In the genomic region with DNA sequence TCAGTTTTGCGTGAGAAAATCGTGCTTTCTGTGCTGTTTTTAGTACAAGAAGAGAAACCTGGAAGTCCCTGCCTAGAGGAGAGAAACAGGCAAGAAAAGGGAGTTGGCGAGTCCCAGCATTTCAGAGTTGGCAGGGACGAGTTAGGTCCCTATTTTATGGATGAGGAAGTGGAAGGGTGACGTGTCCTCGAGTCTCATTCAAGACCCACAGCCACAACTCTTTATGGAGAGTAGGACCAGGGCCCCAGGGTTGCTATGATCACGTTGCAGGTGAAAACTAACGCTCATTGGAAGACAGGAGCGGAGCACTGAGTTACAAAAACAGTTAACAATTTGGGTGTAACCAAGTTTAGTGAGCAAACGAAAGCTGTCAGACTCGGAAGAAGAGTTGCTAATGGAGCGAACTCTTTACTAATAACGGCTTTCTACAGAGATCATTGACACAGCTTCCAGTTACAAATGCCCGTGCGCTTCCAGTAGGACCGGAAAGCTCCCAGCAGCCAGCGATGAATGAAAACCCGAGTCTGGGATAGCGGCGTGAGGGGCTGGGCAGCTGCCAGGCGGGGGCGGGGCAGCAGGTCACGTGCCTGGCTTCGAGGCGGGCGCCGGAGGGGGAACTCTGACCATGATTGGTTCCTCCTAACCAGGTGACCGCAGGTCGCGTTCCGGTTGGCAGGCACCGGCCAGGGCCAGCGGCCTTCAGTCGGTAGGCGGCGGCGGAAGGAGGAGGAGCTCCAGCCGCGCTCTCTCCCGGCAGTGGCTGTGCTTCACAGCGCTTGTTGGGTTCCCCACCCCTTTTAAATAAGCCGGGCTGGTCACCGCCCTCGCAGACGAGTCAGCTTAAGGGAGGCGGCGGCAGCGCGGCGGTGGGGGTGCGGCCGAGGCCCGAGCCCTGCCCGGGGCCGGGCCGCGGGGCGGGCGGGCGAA, we compare ENCODE assay signal across 8 cellular contexts. TPM values are rescaled to one million over a fixed set of nuclear protein-coding genes. Genes with fewer than 3 reads are reported as not detected.
DNase-seq lines count a peak whose midpoint lies in the region; ATAC-seq and TF ChIP-seq lines count a peak whose summit lies in the region.

Gene CCNYL1 (plus strand): TSS at position 827 of the 927 bp plus-strand sequence. CDS start 257 bp downstream, outside the sequence.

- peak; percentile 95 for ATAC-seq in GM21529 (IDR thresholded peaks at IDR 0.05; ENCODE audit: unreplicated experiment)

- peak within 1 kb of the TSS; percentile 88 to 99 for H3K9ac ChIP-seq in mucosa of rectum (ENCODE audit: low read depth in 1 of 2, low read length in 2 of 2)

- H3K4me3 Mint-ChIP-seq in IgD-negative memory B cell, result peak within 1 kb of the TSS; percentile 91 to 100 (median 98)
- H3K4me3 Mint-ChIP-seq in activated T-cell treated with anti-CD3 and anti-CD28 coated beads, Interleukin-2, amount 50 U/mL, for 24 hours, result peak within 1 kb of the TSS; percentile 83

- no peaks in the 10 kb centered on the region for H3K9me3 ChIP-seq in mucosa of rectum (ENCODE audit: control insufficient read depth in 2 of 2, low read length in 2 of 2)

- peak within 1 kb of the TSS; percentile 90 to 96 (median 93) for H3K27ac Mint-ChIP-seq in IgD-negative memory B cell
- peak within 1 kb of the TSS; percentile 91 for H3K27ac Mint-ChIP-seq in activated T-cell treated with anti-CD3 and anti-CD28 coated beads, Interleukin-2, amount 50 U/mL, for 24 hours

- H3K27ac ChIP-seq in mucosa of rectum (ENCODE audit: low read depth in 2 of 2, low read length in 2 of 2), result peak within 1 kb of the TSS; percentile 97 to 98

- peaks cover 12 to 25% (median 18%) of the 10 kb centered on the region in 3 donors for H3K4me1 Mint-ChIP-seq in IgD-negative memory B cell
- H3K4me1 Mint-ChIP-seq in activated T-cell treated with anti-CD3 and anti-CD28 coated beads, Interleukin-2, amount 50 U/mL, for 24 hours (ENCODE audit: low read depth), result peaks cover 35% of the 10 kb centered on the region

- H3K4me1 ChIP-seq in mucosa of rectum (ENCODE audit: control insufficient read depth in 2 of 2, insufficient read depth in 2 of 2, low read length in 2 of 2), result peaks cover 8 to 16% of the 10 kb centered on the region in 2 donors

- no peaks in the 10 kb centered on the region for H3K36me3 ChIP-seq in mucosa of rectum (ENCODE audit: control insufficient read depth in 2 of 2, insufficient read depth in 2 of 2, low read length in 2 of 2)

- no peaks in the 10 kb centered on the region for H3K9me3 Mint-ChIP-seq in IgD-negative memory B cell
- no peaks in the 10 kb centered on the region for H3K9me3 Mint-ChIP-seq in activated T-cell treated with anti-CD3 and anti-CD28 coated beads, Interleukin-2, amount 50 U/mL, for 24 hours

- peak within 1 kb of the TSS; percentile 95 to 98 for H3K4me3 ChIP-seq in mucosa of rectum (ENCODE audit: low read length in 2 of 2)

- TF ChIP-seq POLR2A in erythroblast (IDR thresholded peaks at IDR 0.05; ENCODE audit: low read length), result peak; percentile 81

- peak; percentile 97 for DNase-seq in DMS 273 treated with DMSO at 0.1 percent for 48 hours (lab: John Stamatoyannopoulos, UW)
- peak; percentile 89 for DNase-seq in OCI-M2 (lab: John Stamatoyannopoulos, UW; ENCODE audit: unreplicated experiment)
- DNase-seq in activated T-cell treated with anti-CD3 and anti-CD28 coated beads, Interleukin-2, amount 50 U/mL, for 24 hours, result peak; percentile 96
- DNase-seq in erythroblast (lab: John Stamatoyannopoulos, UW), result peak; percentile 99
- peak; percentile 97 for DNase-seq in stimulated activated CD8-positive, alpha-beta memory T cell treated with anti-CD3 and anti-CD28 coated beads, Interleukin-4, amount 100 ng/mL, for 48 hours

- H3K27me3 Mint-ChIP-seq in IgD-negative memory B cell, result no peaks in the 10 kb centered on the region
- no peaks in the 10 kb centered on the region for H3K27me3 Mint-ChIP-seq in activated T-cell treated with anti-CD3 and anti-CD28 coated beads, Interleukin-2, amount 50 U/mL, for 24 hours

- no peaks in the 10 kb centered on the region for H3K27me3 ChIP-seq in mucosa of rectum (ENCODE audit: control insufficient read depth in 2 of 2, insufficient read depth in 2 of 2, low read length in 2 of 2)

- no peaks in the 10 kb centered on the region for H3K36me3 Mint-ChIP-seq in IgD-negative memory B cell
- peaks cover 12% of the 10 kb centered on the region for H3K36me3 Mint-ChIP-seq in activated T-cell treated with anti-CD3 and anti-CD28 coated beads, Interleukin-2, amount 50 U/mL, for 24 hours (ENCODE audit: low read depth)

RNA-seq across cellular contexts. Expression of gene CCNYL1, which starts in this region (rescaled TPM):
- polyA plus RNA-seq in IgD-negative memory B cell, result 2.4 TPM

Comparison
In these comparisons a context has a peak if more than half of its experiments do, and no peak if none do; other contexts are left out.
1. Peak in every context shown above with its lines: DNase-seq, ATAC-seq, H3K4me3 ChIP-seq and H3K27ac ChIP-seq.